13 cellular contexts compared by ENCODE assay signal in the genomic region with DNA sequence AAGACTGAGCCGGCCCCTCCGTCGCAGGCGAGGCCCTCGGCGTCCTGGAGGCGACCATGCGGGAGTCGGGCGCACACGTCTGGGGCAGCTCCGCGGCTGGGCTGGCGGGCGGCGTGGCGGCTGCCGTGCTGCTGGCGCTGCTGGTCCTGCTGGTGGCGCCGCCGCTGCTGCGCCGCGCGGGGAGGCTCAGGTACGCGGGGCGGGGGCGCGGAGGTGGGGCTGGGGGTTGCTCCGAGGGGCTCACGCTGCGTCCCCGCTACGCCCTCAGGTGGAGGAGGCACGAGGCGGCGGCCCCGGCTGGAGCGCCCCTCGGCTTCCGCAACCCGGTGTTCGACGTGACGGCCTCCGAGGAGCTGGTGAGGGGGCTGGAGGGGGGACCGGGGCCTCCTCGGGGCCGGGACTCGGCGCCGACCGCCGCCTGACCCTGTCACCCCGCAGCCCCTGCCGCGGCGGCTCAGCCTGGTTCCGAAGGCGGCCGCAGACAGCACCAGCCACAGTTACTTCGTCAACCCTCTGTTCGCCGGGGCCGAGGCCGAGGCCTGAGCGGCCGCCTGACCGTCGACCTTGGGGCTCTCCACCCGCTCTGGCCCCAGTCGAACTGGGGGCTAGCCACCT. TPM values are rescaled to one million over a fixed set of nuclear protein-coding genes. Genes with fewer than 3 reads are reported as not detected.
DNase-seq lines count a peak whose midpoint lies in the region; ATAC-seq, FAIRE-seq and TF ChIP-seq lines count a peak whose summit lies in the region.
"Had no signal": no experiment of that assay in that cellular context is flagged by ENCODE, and none has a peak within 500 bp of the region (broad histone marks: within the 10 kb centered on the region; RNA-seq: fewer than 3 reads in every experiment).

No MANE protein-coding gene starts in this region.

- H3K4me1 ChIP-seq in adipocyte (ENCODE audit: control insufficient read depth, insufficient read depth, low read length) (peaks cover 3% of the 10 kb centered on the region), transverse colon (peaks cover 6 to 34% (median 27%) of the 10 kb centered on the region in 4 donors)

- no peaks in the 10 kb centered on the region for H3K4me1 Mint-ChIP-seq in activated naive CD8-positive, alpha-beta T cell treated with anti-CD3 and anti-CD28 coated beads for 36 hours
- H3K4me1 Mint-ChIP-seq in activated naive CD8-positive, alpha-beta T cell treated with anti-CD3 and anti-CD28 coated beads, Interleukin-2, amount 50 U/mL, for 24 hours: peaks cover 3% of the 10 kb centered on the region

- TF ChIP-seq POLR2A in transverse colon (IDR thresholded peaks at IDR 0.05) (no peak), GM12892 (IDR thresholded peaks at IDR 0.05; ENCODE audit: low read depth, low read length) (no peak)

- H3K9me3 Mint-ChIP-seq in activated naive CD8-positive, alpha-beta T cell treated with anti-CD3 and anti-CD28 coated beads for 36 hours: no peaks in the 10 kb centered on the region
- no peaks in the 10 kb centered on the region for H3K9me3 Mint-ChIP-seq in activated naive CD8-positive, alpha-beta T cell treated with anti-CD3 and anti-CD28 coated beads, Interleukin-2, amount 50 U/mL, for 24 hours
- H3K9me3 Mint-ChIP-seq: CD8-positive, alpha-beta memory T cell; effector memory CD8-positive, alpha-beta T cell had no signal

- no peak for TF ChIP-seq EP300 in transverse colon (IDR thresholded peaks at IDR 0.05; ENCODE audit: low read depth)

- no peak overlapping the region for H3K9ac ChIP-seq in adipocyte (ENCODE audit: low read length)

- 31% methylated on average over 11 of the region's 74 CpGs; no CpG with 5 or more reads in 1 of the 2 donors for WGBS in transverse colon (ENCODE audit: low coverage in 1 of 2), 2 donors

- no peaks in the 10 kb centered on the region for H3K36me3 Mint-ChIP-seq in activated naive CD8-positive, alpha-beta T cell treated with anti-CD3 and anti-CD28 coated beads for 36 hours
- H3K36me3 Mint-ChIP-seq in activated naive CD8-positive, alpha-beta T cell treated with anti-CD3 and anti-CD28 coated beads, Interleukin-2, amount 50 U/mL, for 24 hours (ENCODE audit: low read depth): no peaks in the 10 kb centered on the region
- H3K36me3 Mint-ChIP-seq: CD8-positive, alpha-beta memory T cell had no signal

- no peak for FAIRE-seq in GM12892 (lab: Jason Lieb, UNC)

- no peaks in the 10 kb centered on the region for H3K9me3 ChIP-seq in adipocyte (ENCODE audit: control insufficient read depth, low read length)
- H3K9me3 ChIP-seq in transverse colon: no peaks in the 10 kb centered on the region

- peak; percentile 26 for DNase-seq in activated naive CD8-positive, alpha-beta T cell treated with anti-CD3 and anti-CD28 coated beads for 36 hours
- DNase-seq in activated naive CD8-positive, alpha-beta T cell treated with anti-CD3 and anti-CD28 coated beads, Interleukin-2, amount 50 U/mL, for 24 hours: no peak
- DNase-seq in adipocyte (ENCODE audit: low read depth) (peak; percentile 17), left kidney (ENCODE audit: low read depth, low spot score) (peak; percentile 67), transverse colon (peak; percentile 39), cortex of kidney (lab: John Stamatoyannopoulos, UW) (no peak), posterior vena cava (ENCODE audit: low spot score) (no peak), GM12892 (ENCODE audit: insufficient read length) (no peak)
- DNase-seq: activated T-cell treated with anti-CD3 and anti-CD28 coated beads, Interleukin-2, amount 50 U/mL, for 1 hour; effector memory CD8-positive, alpha-beta T cell; stimulated activated CD4-positive, alpha-beta T cell treated with anti-CD3 and anti-CD28 coated beads, Interleukin-1b, Interleukin-23, amount 100 ng/mL, for 48 hours had no signal

- H3K27ac Mint-ChIP-seq in activated naive CD8-positive, alpha-beta T cell treated with anti-CD3 and anti-CD28 coated beads for 36 hours: no peak overlapping the region
- no peak overlapping the region for H3K27ac Mint-ChIP-seq in activated naive CD8-positive, alpha-beta T cell treated with anti-CD3 and anti-CD28 coated beads, Interleukin-2, amount 50 U/mL, for 24 hours
- H3K27ac Mint-ChIP-seq: effector memory CD8-positive, alpha-beta T cell had no signal

- intact Hi-C loops in transverse colon (cut with DNase I; ENCODE audit: low total_unique reads) (no loop called here), posterior vena cava (cut with DNase I) (no loop called here)

- H3K4me3 ChIP-seq in adipocyte (ENCODE audit: low read length): no peak overlapping the region
- H3K4me3 ChIP-seq in transverse colon: peak overlapping the region in 3 of 4 donors; percentile 51 to 63 (median 54)

- H3K4me3 Mint-ChIP-seq in activated naive CD8-positive, alpha-beta T cell treated with anti-CD3 and anti-CD28 coated beads for 36 hours: no peak overlapping the region
- no peak overlapping the region for H3K4me3 Mint-ChIP-seq in activated naive CD8-positive, alpha-beta T cell treated with anti-CD3 and anti-CD28 coated beads, Interleukin-2, amount 50 U/mL, for 24 hours

- H3K27me3 Mint-ChIP-seq in activated naive CD8-positive, alpha-beta T cell treated with anti-CD3 and anti-CD28 coated beads for 36 hours: peaks cover 24% of the 10 kb centered on the region
- peaks cover 21% of the 10 kb centered on the region for H3K27me3 Mint-ChIP-seq in activated naive CD8-positive, alpha-beta T cell treated with anti-CD3 and anti-CD28 coated beads, Interleukin-2, amount 50 U/mL, for 24 hours

- peaks cover 11% of the 10 kb centered on the region for H3K36me3 ChIP-seq in adipocyte (ENCODE audit: control insufficient read depth, insufficient read depth, low read length, severe bottlenecking)
- H3K36me3 ChIP-seq in transverse colon: no peaks in the 10 kb centered on the region

- peak overlapping the region; percentile 35 to 95 (median 92) for H3K27ac ChIP-seq in transverse colon

- ATAC-seq in activated naive CD8-positive, alpha-beta T cell treated with anti-CD3 and anti-CD28 coated beads, Interleukin-2, amount 50 U/mL, for 24 hours: no peak
- ATAC-seq: effector memory CD8-positive, alpha-beta T cell had no signal

- no peak for TF ChIP-seq CTCF in transverse colon (IDR thresholded peaks at IDR 0.05)

- in situ Hi-C loops in transverse colon (cut with MboI; ENCODE audit: low pct_ligation_motif_present in 1 of 4, low pct_unique_long_range_greater_than_20kb in 1 of 4, low sequenced_read_pairs in 3 of 4): no loop called here

- H3K27me3 ChIP-seq in adipocyte (replicated peaks; ENCODE audit: control insufficient read depth, insufficient read depth, low read length) (peaks cover 12% of the 10 kb centered on the region), transverse colon (peaks cover 35% of the 10 kb centered on the region)

RNA-seq across cellular contexts. Expression of a gene that starts 7.8 kb away (rescaled TPM):
- 1 to 10 TPM in 1 of 2 experiments, under 1 TPM in 1; 0.72 to 2.0 TPM for total RNA-seq in activated naive CD8-positive, alpha-beta T cell treated with anti-CD3 and anti-CD28 coated beads for 36 hours
- total RNA-seq in transverse colon: 100 to 1,000 TPM; 306 to 597 (median 420) TPM
- under 1 TPM in 1 of 2 donors, not detected in 1; 0.10 TPM for total RNA-seq in posterior vena cava
- polyA plus RNA-seq in GM12892 (2012; ENCODE audit: missing spikeins): 0.15 TPM
- total RNA-seq: SK-MEL-5 had no signal

Comparison
In these comparisons a context has a peak if more than half of its experiments do, and no peak if none do; other contexts are left out.
1. DNase-seq: peak in activated naive CD8-positive, alpha-beta T cell treated with anti-CD3 and anti-CD28 coated beads for 36 hours (single experiment), adipocyte (single experiment), left kidney (single experiment) and transverse colon (single experiment); none in activated naive CD8-positive, alpha-beta T cell treated with anti-CD3 and anti-CD28 coated beads, Interleukin-2, amount 50 U/mL, for 24 hours (single experiment), cortex of kidney (single experiment), posterior vena cava (single experiment) and GM12892 (single experiment).
2. RNA of a gene that starts 7.8 kb away (total RNA-seq): 306 to 597 TPM in transverse colon; 0.72 to 2.0 TPM in activated naive CD8-positive, alpha-beta T cell treated with anti-CD3 and anti-CD28 coated beads for 36 hours and 0.10 TPM in posterior vena cava; every median in the first group is over 100 times any median in the second.